11 cellular contexts compared by ENCODE assay signal in the genomic region with DNA sequence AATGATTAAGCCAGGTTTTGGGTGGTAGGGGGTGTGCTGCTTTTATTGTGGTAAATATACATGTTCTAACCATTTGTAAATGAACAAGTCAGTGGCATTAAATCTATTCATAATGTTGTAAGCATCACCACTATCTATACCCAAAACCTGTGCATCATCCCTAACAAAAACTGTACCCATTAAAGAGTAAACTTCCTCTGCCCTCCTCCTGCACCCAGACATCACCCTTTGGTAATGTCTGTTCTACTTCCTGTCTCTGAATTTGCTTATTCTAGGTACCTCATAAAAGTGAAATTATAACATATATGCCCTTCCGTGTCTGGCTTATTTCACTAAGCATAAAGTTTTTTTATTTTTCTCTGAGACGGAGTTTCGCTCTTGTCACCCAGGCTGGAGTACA. TPM values are rescaled to one million over a fixed set of nuclear protein-coding genes. Genes with fewer than 3 reads are reported as not detected.
A peak's percentile ranks its signal among the peaks of the same experiment; 100 is the strongest.
DNase-seq lines count a peak whose midpoint lies in the region; ATAC-seq, FAIRE-seq and TF ChIP-seq lines count a peak whose summit lies in the region.
"Had no signal": no experiment of that assay in that cellular context is flagged by ENCODE, and none has a peak within 500 bp of the region (broad histone marks: within the 10 kb centered on the region; RNA-seq: fewer than 3 reads in every experiment).

No MANE protein-coding gene starts in this region.

- H3K27me3 ChIP-seq in HepG2 (ENCODE audit: control insufficient read depth in 1 of 2, insufficient read depth in 2 of 2, low read length in 2 of 2) (no peaks in the 10 kb centered on the region), right lobe of liver (no peaks in the 10 kb centered on the region), aorta (ENCODE audit: control insufficient read depth in 1 of 2, insufficient read depth in 2 of 2, low read length in 1 of 2) (no peaks in the 10 kb centered on the region)

- H3K36me3 Mint-ChIP-seq in T-helper 17 cell (ENCODE audit: low read depth) = peaks cover 8% of the 10 kb centered on the region
- H3K36me3 Mint-ChIP-seq in chondrocyte (ENCODE audit: low read depth) = peaks cover 27% of the 10 kb centered on the region
- H3K36me3 Mint-ChIP-seq in HFFc6 (ENCODE audit: low read depth) = peaks cover 52% of the 10 kb centered on the region

- TF ChIP-seq CTCF in HepG2 (CRISPR knock-in tag; IDR thresholded peaks at IDR 0.05) = no peak
- TF ChIP-seq CTCF in right lobe of liver (IDR thresholded peaks at IDR 0.05) = no peak
- TF ChIP-seq CTCF in chondrocyte (IDR thresholded peaks at IDR 0.05) = no peak
- TF ChIP-seq CTCF in HFFc6 (IDR thresholded peaks at IDR 0.05) = no peak

- H3K4me1 Mint-ChIP-seq in T-helper 17 cell (peaks cover 38% of the 10 kb centered on the region), chondrocyte (ENCODE audit: low read depth) (peaks cover 16% of the 10 kb centered on the region), HFFc6 (ENCODE audit: low read depth) (peaks cover 21% of the 10 kb centered on the region)

- no peak for TF ChIP-seq RAD21 in HepG2 (CRISPR knock-in tag; IDR thresholded peaks at IDR 0.05)

- H3K4me3 Mint-ChIP-seq in T-helper 17 cell (peak overlapping the region; percentile 71), chondrocyte (ENCODE audit: unreplicated experiment) (no peak overlapping the region), HFFc6 (no peak overlapping the region)

- DNase-seq in HepG2 (ENCODE audit: low spot score) (no peak), right lobe of liver (no peak), T-helper 17 cell (no peak), chondrocyte (ENCODE audit: low spot score) (no peak), glomerular visceral epithelial cell (ENCODE audit: extremely low spot score) (no peak), HFFc6 (no peak), aorta (no peak)
- DNase-seq: NCI-H1417 treated with DMSO at 0.1 percent for 48 hours, NCI-H2227 treated with DMSO at 0.1 percent for 48 hours had no signal

- TF ChIP-seq EP300 in HepG2 (IDR thresholded peaks at IDR 0.05; ENCODE audit: low read depth in 2 of 2, low read length in 2 of 2) = no peak
- no peak for TF ChIP-seq EP300 in HepG2 (CRISPR knock-in tag; IDR thresholded peaks at IDR 0.05; ENCODE audit: borderline replicate concordance)

- no peak overlapping the region for H3K4me3 ChIP-seq in HepG2 (replicated peaks in 1 of 3; ENCODE audit: insufficient read depth in 1 of 3, low read depth in 2 of 3, low read length in 3 of 3)
- no peak overlapping the region for H3K4me3 ChIP-seq in right lobe of liver
- H3K4me3 ChIP-seq in aorta (ENCODE audit: low read length in 2 of 2) = no peak overlapping the region

- H4K20me1 ChIP-seq in HepG2 (ENCODE audit: insufficient read depth, low read length) = no peaks in the 10 kb centered on the region

- H3K9me3 Mint-ChIP-seq in chondrocyte (ENCODE audit: low read depth) (no peaks in the 10 kb centered on the region), HFFc6 (no peaks in the 10 kb centered on the region)

- H3K27ac Mint-ChIP-seq in T-helper 17 cell (peak overlapping the region; percentile 89), chondrocyte (ENCODE audit: unreplicated experiment) (peak overlapping the region; percentile 49), HFFc6 (no peak overlapping the region)

- in situ Hi-C loops in HepG2 (cut with HindIII; ENCODE audit: extremely low pct_ligation_motif_present, low pct_unique_long_range_greater_than_20kb) = no loop called here

- H3K27ac ChIP-seq in HepG2 (ENCODE audit: extremely low read length, insufficient read depth, low read length) = no peak overlapping the region
- no peak overlapping the region for H3K27ac ChIP-seq in right lobe of liver
- H3K27ac ChIP-seq in aorta (ENCODE audit: low read depth in 1 of 2, low read length in 2 of 2) = no peak overlapping the region

- H3K27me3 Mint-ChIP-seq in T-helper 17 cell (no peaks in the 10 kb centered on the region), chondrocyte (ENCODE audit: low read depth) (no peaks in the 10 kb centered on the region), HFFc6 (ENCODE audit: insufficient read depth) (no peaks in the 10 kb centered on the region)

- CTCF ChIA-PET in HepG2 (lab: Yijun Ruan, JAX; ENCODE audit: low intra/inter-chr PET ratio, low total read pairs) = no interaction called here

- no peak overlapping the region for H3K9ac ChIP-seq in HepG2 (ENCODE audit: insufficient read depth, low read depth, low read length)

- peaks cover 17% of the 10 kb centered on the region for H3K79me2 ChIP-seq in HepG2 (ENCODE audit: insufficient read depth, low read length)

- no peak for TF ChIP-seq POLR2A in HepG2 (IDR thresholded peaks at IDR 0.05; ENCODE audit: insufficient read depth in 1 of 2, low read depth in 2 of 2, low read length in 2 of 2)
- no peak for TF ChIP-seq POLR2A in right lobe of liver (IDR thresholded peaks at IDR 0.05)

- ATAC-seq in HepG2 = no peak
- ATAC-seq in right lobe of liver = no peak
- ATAC-seq in T-helper 17 cell = peak; percentile 93
- ATAC-seq in aorta (ENCODE audit: low FRiP score) = no peak
- ATAC-seq in GM18909 (IDR thresholded peaks at IDR 0.05; ENCODE audit: poor library complexity, unreplicated experiment) = no peak

- H3K36me3 ChIP-seq in HepG2 (replicated peaks in 1 of 2; ENCODE audit: control insufficient read depth in 1 of 2, insufficient read depth in 2 of 2, low read length in 2 of 2) = peaks cover 24 to 79% of the 10 kb centered on the region in 2 experiments
- H3K36me3 ChIP-seq in right lobe of liver = peaks cover 9 to 58% (median 12%) of the 10 kb centered on the region in 4 donors
- H3K36me3 ChIP-seq in aorta (ENCODE audit: control insufficient read depth in 1 of 2, insufficient read depth in 2 of 2, low read length in 1 of 2) = peaks cover 9 to 10% of the 10 kb centered on the region in 2 donors

- 97% methylated on average over 3 of the region's 3 CpGs for WGBS in HepG2 (ENCODE audit: low lambda C conversion rate)
- WGBS in right lobe of liver (ENCODE audit: insufficient coverage, low coverage, low lambda C conversion rate, missing lambda C conversion rate) = 75% methylated on average over 1 of the region's 3 CpGs
- 71 to 77% methylated on average over 3 of the region's 3 CpGs for WGBS in aorta, 2 donors

- H3K4me2 ChIP-seq in HepG2 (ENCODE audit: low read depth, low read length) = no peak overlapping the region

- BruUV-seq in HepG2 (replicated peaks; lab: Mats Ljungman, UMichigan) = TSS peak; percentile 14

- H3K9me3 ChIP-seq in HepG2 (ENCODE audit: low read length) (no peaks in the 10 kb centered on the region), right lobe of liver (no peaks in the 10 kb centered on the region), T-helper 17 cell (ENCODE audit: control insufficient read depth, low read length, poor library complexity, severe bottlenecking) (no peaks in the 10 kb centered on the region), aorta (ENCODE audit: control insufficient read depth, low read length) (no peaks in the 10 kb centered on the region)

- H2AFZ ChIP-seq in HepG2 (ENCODE audit: low read length) = no peak overlapping the region

- H3K4me1 ChIP-seq in HepG2 (ENCODE audit: insufficient read depth, low read length) (no peaks in the 10 kb centered on the region), right lobe of liver (no peaks in the 10 kb centered on the region), aorta (ENCODE audit: control insufficient read depth in 1 of 2, insufficient read depth in 2 of 2, low read length in 2 of 2) (no peaks in the 10 kb centered on the region)

- FAIRE-seq in HepG2 (lab: Jason Lieb, UNC) = no peak
- FAIRE-seq: frontal cortex had no signal

- intact Hi-C loops in HepG2 (cut with micrococcal nuclease; ENCODE audit: unreplicated experiment) (no loop called here), right lobe of liver (cut with DNase I) (no loop called here), aorta (cut with DNase I) (no loop called here)

- POLR2A ChIA-PET in HepG2 (lab: Yijun Ruan, JAX) = no interaction called here

TF ChIP-seq in HepG2, 621 proteins besides CTCF, POLR2A, EP300 and RAD21 (continues in another document):
- no peak for TF ChIP-seq ZSCAN9 (CRISPR knock-in tag; IDR thresholded peaks at IDR 0.05; ENCODE audit: borderline replicate concordance)
- TF ChIP-seq ZNF10 (CRISPR knock-in tag; IDR thresholded peaks at IDR 0.05; ENCODE audit: borderline replicate concordance, low read depth) = no peak
- no peak for TF ChIP-seq ZFP41 (CRISPR knock-in tag; IDR thresholded peaks at IDR 0.05; ENCODE audit: borderline replicate concordance)

RNA-seq across cellular contexts. Expression of gene RIF1, which starts 14.1 kb away (rescaled TPM):
- total RNA-seq in HepG2 (2016; rRNA removed; fragmentation: Illumina TruSeq; extraction: Trizol) (73.6 and 115 TPM in 2 replicates), right lobe of liver (10 to 100 TPM; 10.3 to 16.0 (median 13.4) TPM), T-helper 17 cell (10 to 100 TPM; 37.7 to 56.1 TPM), chondrocyte (33.5 to 37.8 TPM (median 33.7 TPM) in 3 replicates), aorta (10 to 100 TPM; 37.2 to 49.1 TPM)
- 9.8 and 12.3 TPM in 2 replicates for total RNA-seq in HepG2 (2016; cell fraction: cytosol; rRNA removed; fragmentation: Illumina TruSeq; extraction: Trizol; ENCODE audit: low read depth)
- 66.6 and 108 TPM in 2 replicates for total RNA-seq in HepG2 (2016; cell fraction: insoluble cytoplasmic fraction; rRNA removed; fragmentation: Illumina TruSeq; extraction: Trizol)
- total RNA-seq in HepG2 (2016; cell fraction: membrane; rRNA removed; fragmentation: Illumina TruSeq; extraction: Trizol) = 15.2 and 16.4 TPM in 2 replicates
- total RNA-seq in HepG2 (2016; cell fraction: nucleus; rRNA removed; fragmentation: Illumina TruSeq; extraction: Trizol) = 109 and 122 TPM in 2 replicates
- polyA plus RNA-seq in HepG2 (2011; rRNA removed) (9.2 and 12.1 TPM in 2 replicates), aorta (1 to 10 TPM; 2.3 to 6.7 TPM)
- polyA plus RNA-seq in HepG2 (2011; cell fraction: cytosol; rRNA removed) = 3.2 and 5.3 TPM in 2 replicates
- 14.9 and 18.9 TPM in 2 replicates for polyA plus RNA-seq in HepG2 (2011; cell fraction: nucleus; rRNA removed)
- polyA plus RNA-seq in HepG2 (2012) = 14.0 and 20.4 TPM in 2 replicates
- 0.55 and 0.81 TPM in 2 replicates for polyA plus RNA-seq in HepG2 (2016; cell fraction: cytosol; fragmentation: Illumina TruSeq; extraction: Trizol; ENCODE audit: low read depth)
- polyA plus RNA-seq in HepG2 (2016; cell fraction: insoluble cytoplasmic fraction; fragmentation: Illumina TruSeq; extraction: Trizol; ENCODE audit: low read depth) = 31.9 and 33.0 TPM in 2 replicates
- polyA plus RNA-seq in HepG2 (2016; cell fraction: membrane; fragmentation: Illumina TruSeq; extraction: Trizol; ENCODE audit: low read depth) = 1.4 and 1.6 TPM in 2 replicates
- polyA plus RNA-seq in HepG2 (2016; cell fraction: nucleus; fragmentation: Illumina TruSeq; extraction: Trizol; ENCODE audit: insufficient read depth, low read depth) = 44.2 and 52.9 TPM in 2 replicates
- polyA minus RNA-seq in HepG2 (2011; rRNA and poly(A)+ RNA removed; ENCODE audit: low replicate concordance) = 32.7 and 42.8 TPM in 2 replicates
- polyA minus RNA-seq in HepG2 (2011; cell fraction: cytosol; rRNA and poly(A)+ RNA removed) = 28.4 and 34.1 TPM in 2 replicates
- polyA minus RNA-seq in HepG2 (2011; cell fraction: nucleus; rRNA and poly(A)+ RNA removed) = 178 and 190 TPM in 2 replicates
- total RNA-seq in HFFc6 (2021; fragmentation: NEBNext Ultra II Directional; extraction: Animal tissue kit (Norgen Biotek cat#: 25700)) = 10 to 100 TPM; 26.3 to 34.1 (median 30.0) TPM
